Comparison of ENCODE assay signal across 22 cellular contexts in genomic region chr2:141666191-141666590, GRCh38.
"Had no signal": no experiment of that assay in that cellular context is flagged by ENCODE, and none has a peak within 500 bp of the region (broad histone marks: within the 10 kb centered on the region; RNA-seq: fewer than 3 reads in every experiment).

No MANE protein-coding gene starts in this region.

- H3K4me3 ChIP-seq: left ventricle myocardium inferior, lung, mucosa of descending colon, ovary, right atrium auricular region, right lobe of liver, smooth muscle cell, tibial nerve, uterus had no signal

- H3K4me2 ChIP-seq: smooth muscle cell had no signal

- H3K4me1 ChIP-seq: left ventricle myocardium inferior, right atrium auricular region, right lobe of liver, tibial nerve, uterus had no signal

- H3K27ac ChIP-seq: left ventricle myocardium inferior, ovary, right atrium auricular region, right lobe of liver, tibial nerve, uterus had no signal

- H3K36me3 ChIP-seq: left ventricle myocardium inferior, ovary, right atrium auricular region, right lobe of liver, tibial nerve, uterus had no signal

- DNase-seq: hypothalamus; immature natural killer cell; kidney; left ventricle myocardium inferior; midbrain; mucosa of descending colon; naive thymus-derived CD4-positive, alpha-beta T cell; ovary; right lobe of liver; stimulated activated CD4-positive, alpha-beta T cell treated with anti-CD3 and anti-CD28 coated beads, Interleukin-1b, Interleukin-23, amount 100 ng/mL, for 48 hours; stimulated activated CD4-positive, alpha-beta T cell treated with anti-CD3 and anti-CD28 coated beads, Interleukin-2, amount 100 ng/mL, for 48 hours; stimulated activated CD4-positive, alpha-beta T cell treated with anti-CD3 and anti-CD28 coated beads, Interleukin-4, amount 100 ng/mL, for 4 hours; stimulated activated CD8-positive, alpha-beta memory T cell treated with anti-CD3 and anti-CD28 coated beads, Interleukin-4, amount 100 ng/mL, for 48 hours; stimulated activated naive CD4-positive, alpha-beta T cell treated with Interleukin-2 at 50 U/mL for 16 hours; stimulated activated naive CD8-positive, alpha-beta T cell treated with anti-CD3 and anti-CD28 coated beads, Interleukin-15, amount 100 ng/mL, for 72 hours; substantia nigra; uterus had no signal

- FAIRE-seq: islet of Langerhans, kidney had no signal

- H3K27me3 ChIP-seq: ovary, right atrium auricular region, right lobe of liver, tibial nerve, uterus had no signal
